In the genomic region with DNA sequence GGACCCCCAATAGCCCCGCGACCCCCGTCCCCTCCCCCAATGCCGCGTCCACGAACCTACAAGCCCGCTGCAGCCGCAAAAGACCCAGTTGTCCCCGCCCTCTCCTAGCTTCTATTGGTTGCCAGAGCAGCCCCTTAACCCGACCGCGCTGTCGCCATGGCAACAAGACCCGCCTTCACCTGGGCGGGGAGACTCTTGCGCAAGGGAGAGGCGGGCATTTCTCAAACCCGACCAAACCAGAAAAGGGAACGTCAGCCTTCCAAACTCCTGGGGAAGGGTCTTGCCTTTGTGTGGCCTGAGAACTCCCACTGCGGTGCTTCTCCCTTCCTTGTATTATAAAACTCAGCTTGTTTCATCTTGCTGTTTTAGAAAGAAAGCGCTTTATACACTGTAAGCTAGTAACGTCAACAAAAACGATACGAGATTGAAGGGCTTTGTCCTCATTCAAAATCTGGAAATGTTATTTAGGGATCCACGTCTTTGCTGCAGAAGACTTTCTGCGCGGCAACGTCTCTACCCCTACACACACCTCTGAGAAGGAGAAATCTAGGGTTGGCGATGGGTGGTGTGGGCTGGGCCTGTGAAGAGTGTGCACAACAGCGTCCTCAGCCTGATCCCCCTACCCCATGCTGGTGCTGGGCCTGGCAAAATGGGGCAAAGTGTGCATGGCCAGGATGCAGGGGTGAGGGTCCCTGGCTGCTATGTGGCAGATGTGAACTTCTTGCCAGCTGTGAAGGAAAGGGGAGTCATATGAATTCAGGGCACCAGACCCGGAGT, we compare ENCODE assay signal across 8 cellular contexts. TPM values are rescaled to one million over a fixed set of nuclear protein-coding genes. Genes with fewer than 3 reads are reported as not detected.
A peak's percentile ranks its signal among the peaks of the same experiment; 100 is the strongest.
DNase-seq lines count a peak whose midpoint lies in the region; ATAC-seq and FAIRE-seq lines count a peak whose summit lies in the region.

A gene (minus strand): TSS at position 86 of the 777 bp plus-strand sequence. CDS start 551 bp downstream, outside the sequence.

- peak within 1 kb of the TSS; percentile 64 to 73 for H3K4me3 ChIP-seq in CD4-positive, alpha-beta memory T cell (ENCODE audit: low read length in 2 of 2)

- POLR2A ChIA-PET in CD4-positive, alpha-beta memory T cell (lab: Charles Lee; ENCODE audit: partially characterized antibody), result interaction anchor here (1.0 to 1.6 kb wide), 4 partner anchors 17 to 135 kb away, joined by 4 to 8 read pairs (median 6); a partner anchor contains a TSS
- POLR2A ChIA-PET in activated CD8-positive, alpha-beta memory T cell treated with anti-CD3 and anti-CD28 coated beads for 36 hours (lab: Charles Lee), result interaction anchor here (0.6 to 1.5 kb wide), 4 partner anchors 13 to 130 kb away, joined by 3 to 7 read pairs (median 4); no protein-coding TSS in a partner anchor

- no peaks in the 10 kb centered on the region for H3K36me3 ChIP-seq in CD4-positive, alpha-beta memory T cell (ENCODE audit: insufficient read depth, low read length)

- peak; percentile 26 for FAIRE-seq in HTR-8/SVneo (lab: Jason Lieb, UNC)

- H3K27ac Mint-ChIP-seq in CD4-positive, alpha-beta memory T cell, result peak within 1 kb of the TSS; percentile 89 to 94 (median 94)

- DNase-seq in CD4-positive, alpha-beta memory T cell, result peak; percentile 95 to 98 (median 96)
- DNase-seq in HTR-8/SVneo (ENCODE audit: insufficient read length, low spot score) (peak; percentile 96), NOMO-1 treated with DMSO at 0.1 percent for 48 hours (lab: John Stamatoyannopoulos, UW; ENCODE audit: unreplicated experiment) (peak; percentile 85), lung microvascular endothelial cell (ENCODE audit: low read depth in 2 of 2) (peak; percentile 94 to 96)
- DNase-seq in effector CD8-positive, alpha-beta T cell (lab: John Stamatoyannopoulos, UW), result peak; percentile 98
- DNase-seq in stimulated activated CD4-positive, alpha-beta T cell treated with anti-CD3 and anti-CD28 coated beads, TNF-alpha, amount 100 ng/mL, for 4 hours (ENCODE audit: low read depth in 3 of 3), result peak; percentile 97 to 98 (median 97)

- peak within 1 kb of the TSS; percentile 88 to 96 (median 92) for H3K4me3 Mint-ChIP-seq in CD4-positive, alpha-beta memory T cell

- ATAC-seq in GM21381 (IDR thresholded peaks at IDR 0.05; ENCODE audit: unreplicated experiment), result peak; percentile 98

- H3K27me3 Mint-ChIP-seq in CD4-positive, alpha-beta memory T cell, result peaks cover 6 to 18% of the 10 kb centered on the region in 2 donors

- peaks cover 9 to 16% of the 10 kb centered on the region in 2 donors for H3K36me3 Mint-ChIP-seq in CD4-positive, alpha-beta memory T cell

- CTCF ChIA-PET in CD4-positive, alpha-beta memory T cell (lab: Charles Lee; ENCODE audit: partially characterized antibody), result interaction anchor here (0.7 to 2.6 kb wide), 6 partner anchors 16 to 135 kb away, joined by 3 to 11 read pairs (median 4); no protein-coding TSS in a partner anchor
- CTCF ChIA-PET in activated CD8-positive, alpha-beta memory T cell treated with anti-CD3 and anti-CD28 coated beads for 36 hours (lab: Charles Lee), result interaction anchor here (0.7 to 2.2 kb wide), 6 partner anchors 13 to 135 kb away, joined by 3 to 8 read pairs (median 5); no protein-coding TSS in a partner anchor

- H3K9me3 Mint-ChIP-seq in CD4-positive, alpha-beta memory T cell, result no peaks in the 10 kb centered on the region

- no peaks in the 10 kb centered on the region for H3K27me3 ChIP-seq in CD4-positive, alpha-beta memory T cell (ENCODE audit: insufficient read depth, low read length)

- intact Hi-C loops in CD4-positive, alpha-beta memory T cell (cut with micrococcal nuclease), result loop anchor here (1.0 to 5.0 kb wide), 3 partner anchors 16 to 132 kb away; a partner anchor contains a TSS

- no peaks in the 10 kb centered on the region for H3K9me3 ChIP-seq in CD4-positive, alpha-beta memory T cell (ENCODE audit: control insufficient read depth in 1 of 2, low read length in 2 of 2)

- peaks cover 18 to 33% (median 22%) of the 10 kb centered on the region in 4 donors for H3K4me1 Mint-ChIP-seq in CD4-positive, alpha-beta memory T cell

- peak within 1 kb of the TSS; percentile 48 for H3K27ac ChIP-seq in CD4-positive, alpha-beta memory T cell (ENCODE audit: low read depth, low read length)

- peaks cover 21% of the 10 kb centered on the region for H3K4me1 ChIP-seq in CD4-positive, alpha-beta memory T cell (ENCODE audit: insufficient read depth, low read length)

RNA-seq across cellular contexts. Expression of the gene that starts here (rescaled TPM):
- 10 to 100 TPM; 20.6 to 21.1 TPM for total RNA-seq in CD4-positive, alpha-beta memory T cell
- 10 to 100 TPM; 25.4 to 64.3 TPM for polyA plus RNA-seq in CD4-positive, alpha-beta memory T cell
- 10 to 100 TPM; 21.8 to 23.8 TPM for total RNA-seq in activated CD8-positive, alpha-beta memory T cell treated with anti-CD3 and anti-CD28 coated beads for 36 hours
- total RNA-seq in lung microvascular endothelial cell, result 45.3 and 60.9 TPM in 2 replicates

Comparison
In these comparisons a context has a peak if more than half of its experiments do, and no peak if none do; other contexts are left out.
1. Peak in every context shown above with its lines: DNase-seq, ATAC-seq, H3K4me3 ChIP-seq and H3K27ac ChIP-seq.